1 cellular context compared by ENCODE assay signal in genomic region chr1:202553560-202554038, GRCh38.
TF ChIP-seq lines count a peak whose summit lies in the region.

No MANE protein-coding gene starts in this region.

TF ChIP-seq in K562, 482 proteins besides CTCF, POLR2A, EP300 and RAD21 (continued from another document and continues in another):
- no peak for TF ChIP-seq ZNF407 (IDR thresholded peaks at IDR 0.05; ENCODE audit: low read depth)
- TF ChIP-seq NRF1 (conservative IDR thresholded peaks at IDR 0.05 in 1 of 2, IDR thresholded peaks at IDR 0.05 in 1 of 2) = peak; percentile 41 to 51; a peak in 1 of 4 replicates
- no peak for TF ChIP-seq PURB (CRISPR knock-in tag; IDR thresholded peaks at IDR 0.05; ENCODE audit: low read depth)
- no peak for TF ChIP-seq PHTF2 (CRISPR knock-in tag; IDR thresholded peaks at IDR 0.05)
- TF ChIP-seq RBM34 (IDR thresholded peaks at IDR 0.05; ENCODE audit: borderline replicate concordance, insufficient read depth, low read length) = no peak
- TF ChIP-seq ETV5 (CRISPR knock-in tag; IDR thresholded peaks at IDR 0.05; ENCODE audit: low read depth) = peak; percentile 92
- no peak for TF ChIP-seq MLX (CRISPR knock-in tag; conservative IDR thresholded peaks at IDR 0.05)
- TF ChIP-seq ZNF668 (CRISPR knock-in tag; IDR thresholded peaks at IDR 0.05) = no peak
- no peak for TF ChIP-seq TAF15 (IDR thresholded peaks at IDR 0.05; ENCODE audit: low read depth, low read length)
- no peak for TF ChIP-seq NCOA4 (IDR thresholded peaks at IDR 0.05; ENCODE audit: partially characterized antibody)
- TF ChIP-seq TFAM (CRISPR knock-in tag; conservative IDR thresholded peaks at IDR 0.05) = no peak
- peak in 1 of 2 experiments; percentile 79; a peak in 2 of 4 replicates for TF ChIP-seq ZMIZ1 (IDR thresholded peaks at IDR 0.05; ENCODE audit: low read depth in 2 of 2, low read length in 2 of 2)
- peak; percentile 77 for TF ChIP-seq ZBTB12 (CRISPR knock-in tag; IDR thresholded peaks at IDR 0.05)
- TF ChIP-seq ARNT (IDR thresholded peaks at IDR 0.05) = peak; percentile 85 to 93
- TF ChIP-seq PPARD (CRISPR knock-in tag; IDR thresholded peaks at IDR 0.05) = no peak
- TF ChIP-seq ELF4 (CRISPR knock-in tag; IDR thresholded peaks at IDR 0.05) = peak; percentile 84; the same call in 1 of the 2 replicates
- TF ChIP-seq MECOM (CRISPR knock-in tag; IDR thresholded peaks at IDR 0.05) = peak; percentile 96
- TF ChIP-seq ZSCAN32 (CRISPR knock-in tag; IDR thresholded peaks at IDR 0.05) = no peak
- TF ChIP-seq JUN (IDR thresholded peaks at IDR 0.05; ENCODE audit: borderline replicate concordance, low read depth, low read length) = peak; percentile 73; the same call in 1 of the 2 replicates
- no peak for TF ChIP-seq JUN (CRISPR knock-in tag; IDR thresholded peaks at IDR 0.05; ENCODE audit: borderline replicate concordance)
- TF ChIP-seq SNRNP70 (optimal IDR thresholded peaks at IDR 0.05; ENCODE audit: low read depth, low read length) = no peak
- no peak for TF ChIP-seq RB1 (IDR thresholded peaks at IDR 0.05; ENCODE audit: low read depth)
- TF ChIP-seq NFE2 (IDR thresholded peaks at IDR 0.05; ENCODE audit: low read depth) = peak; percentile 75
- no peak for TF ChIP-seq ZNF41 (CRISPR knock-in tag; conservative IDR thresholded peaks at IDR 0.05)
- no peak for TF ChIP-seq ARHGAP35 (IDR thresholded peaks at IDR 0.05; ENCODE audit: partially characterized antibody)
- no peak for TF ChIP-seq SMARCA5 (IDR thresholded peaks at IDR 0.05)
- no peak for TF ChIP-seq ZNF518B (CRISPR knock-in tag; IDR thresholded peaks at IDR 0.05)
- TF ChIP-seq BCLAF1 (IDR thresholded peaks at IDR 0.05; ENCODE audit: borderline replicate concordance in 1 of 2, control insufficient read depth in 1 of 2, low read depth in 2 of 2, low read length in 1 of 2) = no peak
- TF ChIP-seq SMAD4 (CRISPR knock-in tag; conservative IDR thresholded peaks at IDR 0.05) = peak; percentile 63
- no peak for TF ChIP-seq RBBP5 (IDR thresholded peaks at IDR 0.05; ENCODE audit: borderline replicate concordance, insufficient read depth, low read length, poor library complexity, severe bottlenecking)
- TF ChIP-seq RBM22 (IDR thresholded peaks at IDR 0.05; ENCODE audit: low read depth, low read length, poor library complexity, severe bottlenecking) = no peak
- peak; percentile 70 to 97 for TF ChIP-seq RCOR1 (IDR thresholded peaks at IDR 0.05; ENCODE audit: borderline replicate concordance in 1 of 2, low read depth in 2 of 2, low read length in 2 of 2)
- TF ChIP-seq ZNF3 (CRISPR knock-in tag; IDR thresholded peaks at IDR 0.05) = no peak
- peak; percentile 90 for TF ChIP-seq SMARCC2 (IDR thresholded peaks at IDR 0.05; ENCODE audit: low read depth)
- TF ChIP-seq XRCC4 (IDR thresholded peaks at IDR 0.05; ENCODE audit: extremely low read depth, insufficient read depth, insufficient read length) = no peak
- no peak for TF ChIP-seq NR0B1 (IDR thresholded peaks at IDR 0.05; ENCODE audit: partially characterized antibody)
- peak; percentile 92 for TF ChIP-seq ETV1 (tag; conservative IDR thresholded peaks at IDR 0.05; ENCODE audit: low read depth)
- TF ChIP-seq GTF2E2 (tag; IDR thresholded peaks at IDR 0.05) = no peak
- TF ChIP-seq NR4A1 (CRISPR knock-in tag; IDR thresholded peaks at IDR 0.05) = no peak
- TF ChIP-seq NR4A1 (tag; IDR thresholded peaks at IDR 0.05) = no peak
